8 cellular contexts compared by ENCODE assay signal in the genomic region with DNA sequence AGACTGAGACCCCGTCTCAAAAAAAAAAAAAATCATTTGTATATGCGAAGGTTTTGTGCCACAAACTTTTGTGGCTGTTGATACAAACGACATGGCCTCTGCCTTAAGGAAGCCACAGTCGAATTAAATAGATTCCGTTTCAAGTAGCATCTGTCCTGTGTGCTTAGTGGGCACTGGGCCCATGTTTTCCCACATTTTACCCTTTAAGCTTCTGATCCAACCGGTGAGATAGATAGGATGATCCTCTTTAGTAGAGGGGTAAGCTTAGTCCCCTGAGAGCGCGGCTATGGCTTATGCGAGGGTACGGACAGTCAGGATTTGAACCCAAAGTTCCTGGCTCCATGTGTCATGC. TPM values are rescaled to one million over a fixed set of nuclear protein-coding genes. Genes with fewer than 3 reads are reported as not detected.
DNase-seq lines count a peak whose midpoint lies in the region; ATAC-seq and TF ChIP-seq lines count a peak whose summit lies in the region.

No MANE protein-coding gene starts in this region.

- H3K14ac ChIP-seq in mesenchymal stem cell (ENCODE audit: low read length in 2 of 2) = no peak overlapping the region

- TF ChIP-seq CTCF in heart left ventricle (IDR thresholded peaks at IDR 0.05) (no peak), astrocyte of the cerebellum (IDR thresholded peaks at IDR 0.05; ENCODE audit: low read depth, low read length, missing control alignments) (no peak), vagina (IDR thresholded peaks at IDR 0.05) (no peak)

- H2BK12ac ChIP-seq in mesenchymal stem cell (ENCODE audit: low read length in 2 of 2) = no peak overlapping the region

- H3K79me1 ChIP-seq in mesenchymal stem cell (replicated peaks; ENCODE audit: low read length, poor library complexity, severe bottlenecking) = peaks cover 15% of the 10 kb centered on the region

- ATAC-seq in heart left ventricle (no peak), Right ventricle myocardium inferior (no peak), GM19463 (IDR thresholded peaks at IDR 0.05; ENCODE audit: unreplicated experiment) (no peak)

- peak overlapping the region; percentile 76 to 98 (median 96) for H3K27ac ChIP-seq in heart left ventricle
- H3K27ac ChIP-seq in mesenchymal stem cell (ENCODE audit: low read length, poor library complexity, severe bottlenecking) = no peak overlapping the region
- H3K27ac ChIP-seq in vagina = peak overlapping the region; percentile 94

- peak overlapping the region; percentile 81 for H2AK5ac ChIP-seq in mesenchymal stem cell (ENCODE audit: low read length, severe bottlenecking)

- DNase-seq in heart left ventricle (no peak), Right ventricle myocardium inferior (ENCODE audit: missing footprints) (no peak), astrocyte of the cerebellum (ENCODE audit: low read depth) (no peak), mesenchymal stem cell (no peak), vagina (ENCODE audit: extremely low spot score in 2 of 2) (no peak), AG20443 (ENCODE audit: low spot score) (no peak)
- no peak for DNase-seq in central memory CD4-positive, alpha-beta T cell

- H3K4me1 ChIP-seq in heart left ventricle = peaks cover 0 to 35% (median 18%) of the 10 kb centered on the region in 12 donors
- H3K4me1 ChIP-seq in mesenchymal stem cell (ENCODE audit: control insufficient read depth, insufficient read depth, low read depth, low read length) = peaks cover 11% of the 10 kb centered on the region
- H3K4me1 ChIP-seq in vagina = peaks cover 16% of the 10 kb centered on the region

- H3K9me3 ChIP-seq in heart left ventricle = no peaks in the 10 kb centered on the region
- H3K9me3 ChIP-seq in mesenchymal stem cell (ENCODE audit: control insufficient read depth, low read length) = no peaks in the 10 kb centered on the region
- no peaks in the 10 kb centered on the region for H3K9me3 ChIP-seq in vagina

- H3K23ac ChIP-seq in mesenchymal stem cell (ENCODE audit: low read length in 2 of 2) = no peak overlapping the region

- peak overlapping the region; percentile 85 for H4K91ac ChIP-seq in mesenchymal stem cell (ENCODE audit: low read length)

- 58 to 64% (median 60%) methylated on average over 10 of the region's 10 CpGs for WGBS in heart left ventricle, 4 donors
- WGBS in mesenchymal stem cell = 81% methylated on average over 10 of the region's 10 CpGs

- TF ChIP-seq POLR2A in heart left ventricle (IDR thresholded peaks at IDR 0.05) (no peak), vagina (IDR thresholded peaks at IDR 0.05) (no peak)

- peak overlapping the region; percentile 68 for H2BK120ac ChIP-seq in mesenchymal stem cell (ENCODE audit: low read depth, low read length)

- H3K4me3 ChIP-seq in heart left ventricle (peak overlapping the region; percentile 59 to 98 (median 76)), astrocyte of the cerebellum (ENCODE audit: low read depth, low read length) (peak overlapping the region; percentile 63), mesenchymal stem cell (ENCODE audit: insufficient read depth in 1 of 2, low read depth in 1 of 2, low read length in 2 of 2) (peak overlapping the region in 1 of 2 experiments; percentile 98), vagina (peak overlapping the region; percentile 68 to 81)

- peaks cover 0 to 22% (median 5%) of the 10 kb centered on the region in 9 donors for H3K36me3 ChIP-seq in heart left ventricle
- peaks cover 4 to 17% of the 10 kb centered on the region in 2 experiments for H3K36me3 ChIP-seq in mesenchymal stem cell (ENCODE audit: control insufficient read depth in 1 of 2, insufficient read depth in 2 of 2, low read depth in 1 of 2, low read length in 2 of 2)
- H3K36me3 ChIP-seq in vagina = no peaks in the 10 kb centered on the region

- no peak overlapping the region for H3K4ac ChIP-seq in mesenchymal stem cell (ENCODE audit: low read depth in 1 of 2, low read length in 2 of 2)

- peak overlapping the region; percentile 97 for H3K9ac ChIP-seq in mesenchymal stem cell (ENCODE audit: low read length)

- peak overlapping the region; percentile 67 for H2BK15ac ChIP-seq in mesenchymal stem cell (ENCODE audit: low read depth, poor library complexity, severe bottlenecking)

- no peak overlapping the region for H2AFZ ChIP-seq in mesenchymal stem cell (ENCODE audit: low read depth, low read length)

- H3K18ac ChIP-seq in mesenchymal stem cell (ENCODE audit: low read depth in 1 of 2, low read length in 2 of 2) = peak overlapping the region; percentile 52 to 89

- no peaks in the 10 kb centered on the region for H3K27me3 ChIP-seq in heart left ventricle
- H3K27me3 ChIP-seq in mesenchymal stem cell (ENCODE audit: control insufficient read depth in 1 of 2, insufficient read depth in 1 of 2, low read length in 2 of 2) = no peaks in the 10 kb centered on the region
- no peaks in the 10 kb centered on the region for H3K27me3 ChIP-seq in vagina

- intact Hi-C loops in heart left ventricle (cut with DNase I) = loop anchor here in 6 of 10 donors (1.0 to 5.0 kb wide), 3 partner anchors 34 to 36 kb away; partner anchors contain the start of genes HIRIP3 (in 4 of the 6), INO80E (in 4 of the 6) and KCTD13 (in 3 of the 6)
- intact Hi-C loops in Right ventricle myocardium inferior (cut with DNase I) = loop anchor here (2.0 kb wide), 2 partner anchors 16 to 34 kb away; partner anchors contain the start of gene KCTD13
- intact Hi-C loops in vagina (cut with DNase I) = no loop called here

- H2BK5ac ChIP-seq in mesenchymal stem cell (ENCODE audit: low read depth, low read length, poor library complexity, severe bottlenecking) = no peak overlapping the region

- in situ Hi-C loops in astrocyte of the cerebellum (cut with HindIII; ENCODE audit: low sequenced_read_pairs) = no loop called here

- peak overlapping the region; percentile 97 for H4K8ac ChIP-seq in mesenchymal stem cell (ENCODE audit: low read length)

- H3K4me2 ChIP-seq in mesenchymal stem cell (ENCODE audit: low read length, poor library complexity, severe bottlenecking) = peak overlapping the region; percentile 73

RNA-seq across cellular contexts. Expression of gene TMEM219, which starts 0.8 kb away (rescaled TPM):
- total RNA-seq in heart left ventricle (100 to 1,000 TPM in 2 of 9 donors, 10 to 100 TPM in 7; 58.9 to 121 (median 69.8) TPM), Right ventricle myocardium inferior (74.4 TPM), vagina (85.7 TPM)
- 10 to 100 TPM; 66.6 to 72.3 TPM for polyA plus RNA-seq in heart left ventricle
- polyA plus RNA-seq in mesenchymal stem cell (2013, experiment 1 of 2) = 118 TPM
- 125 TPM for polyA plus RNA-seq in mesenchymal stem cell (2013, experiment 2 of 2)

RNA-seq across cellular contexts. Expression of gene TAOK2, which starts 12.6 kb away (rescaled TPM):
- 10 to 100 TPM; 29.5 to 47.9 (median 35.1) TPM for total RNA-seq in heart left ventricle
- 10 to 100 TPM; 36.3 to 37.8 TPM for polyA plus RNA-seq in heart left ventricle
- total RNA-seq in Right ventricle myocardium inferior = 32.7 TPM
- 20.6 TPM for polyA plus RNA-seq in mesenchymal stem cell (2013, experiment 1 of 2)
- 19.6 TPM for polyA plus RNA-seq in mesenchymal stem cell (2013, experiment 2 of 2)
- total RNA-seq in vagina = 33.1 TPM

RNA-seq across cellular contexts. Expression of gene HIRIP3, which starts 34.3 kb away (rescaled TPM):
- total RNA-seq in heart left ventricle (10 to 100 TPM; 13.3 to 21.9 (median 17.5) TPM), Right ventricle myocardium inferior (20.2 TPM), vagina (7.1 TPM)
- 10 to 100 TPM; 20.1 to 27.4 TPM for polyA plus RNA-seq in heart left ventricle
- polyA plus RNA-seq in mesenchymal stem cell (2013, experiment 1 of 2) = 4.0 TPM
- 4.7 TPM for polyA plus RNA-seq in mesenchymal stem cell (2013, experiment 2 of 2)

RNA-seq across cellular contexts. Expression of gene INO80E, which starts 34.9 kb away (rescaled TPM):
- total RNA-seq in heart left ventricle = 10 to 100 TPM; 27.6 to 65.4 (median 32.6) TPM
- 10 to 100 TPM; 60.9 to 71.5 TPM for polyA plus RNA-seq in heart left ventricle
- total RNA-seq in Right ventricle myocardium inferior = 32.4 TPM
- 51.0 TPM for polyA plus RNA-seq in mesenchymal stem cell (2013, experiment 1 of 2)
- polyA plus RNA-seq in mesenchymal stem cell (2013, experiment 2 of 2) = 46.7 TPM
- total RNA-seq in vagina = 32.7 TPM

RNA-seq across cellular contexts. Expression of gene KCTD13, which starts 35.1 kb away (rescaled TPM):
- total RNA-seq in heart left ventricle = 1 to 10 TPM; 3.6 to 9.1 (median 7.2) TPM
- 1 to 10 TPM; 3.6 to 5.0 TPM for polyA plus RNA-seq in heart left ventricle
- 8.0 TPM for total RNA-seq in Right ventricle myocardium inferior
- polyA plus RNA-seq in mesenchymal stem cell (2013, experiment 1 of 2) = 10.9 TPM
- polyA plus RNA-seq in mesenchymal stem cell (2013, experiment 2 of 2) = 10.4 TPM
- 20.4 TPM for total RNA-seq in vagina
